ENCODE assay signal across 1 cellular context in the genomic region with DNA sequence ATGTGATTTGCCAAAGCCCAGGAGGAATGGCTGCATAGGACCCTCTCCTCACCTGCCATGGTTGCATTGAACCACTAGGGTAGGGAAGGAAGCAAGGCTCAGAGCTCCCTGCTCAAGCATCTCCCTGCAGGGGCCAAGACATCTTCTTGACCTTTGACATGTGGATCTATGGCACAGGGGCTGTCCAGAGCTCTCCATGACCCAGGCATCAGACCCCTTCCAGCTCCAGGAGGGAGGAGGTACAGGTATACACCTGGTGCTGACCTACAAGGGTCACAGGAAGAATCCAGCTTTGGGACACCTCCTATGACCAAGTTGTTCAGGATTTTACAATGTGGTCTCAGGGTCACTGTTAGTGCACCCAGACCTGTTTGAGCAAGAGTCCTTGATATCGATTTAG.
TF ChIP-seq lines count a peak whose summit lies in the region.

No MANE protein-coding gene starts in this region.

TF ChIP-seq in SK-N-SH, 30 proteins besides CTCF, POLR2A, EP300 and RAD21 (continued from another document):
- TF ChIP-seq, protein P1, sequence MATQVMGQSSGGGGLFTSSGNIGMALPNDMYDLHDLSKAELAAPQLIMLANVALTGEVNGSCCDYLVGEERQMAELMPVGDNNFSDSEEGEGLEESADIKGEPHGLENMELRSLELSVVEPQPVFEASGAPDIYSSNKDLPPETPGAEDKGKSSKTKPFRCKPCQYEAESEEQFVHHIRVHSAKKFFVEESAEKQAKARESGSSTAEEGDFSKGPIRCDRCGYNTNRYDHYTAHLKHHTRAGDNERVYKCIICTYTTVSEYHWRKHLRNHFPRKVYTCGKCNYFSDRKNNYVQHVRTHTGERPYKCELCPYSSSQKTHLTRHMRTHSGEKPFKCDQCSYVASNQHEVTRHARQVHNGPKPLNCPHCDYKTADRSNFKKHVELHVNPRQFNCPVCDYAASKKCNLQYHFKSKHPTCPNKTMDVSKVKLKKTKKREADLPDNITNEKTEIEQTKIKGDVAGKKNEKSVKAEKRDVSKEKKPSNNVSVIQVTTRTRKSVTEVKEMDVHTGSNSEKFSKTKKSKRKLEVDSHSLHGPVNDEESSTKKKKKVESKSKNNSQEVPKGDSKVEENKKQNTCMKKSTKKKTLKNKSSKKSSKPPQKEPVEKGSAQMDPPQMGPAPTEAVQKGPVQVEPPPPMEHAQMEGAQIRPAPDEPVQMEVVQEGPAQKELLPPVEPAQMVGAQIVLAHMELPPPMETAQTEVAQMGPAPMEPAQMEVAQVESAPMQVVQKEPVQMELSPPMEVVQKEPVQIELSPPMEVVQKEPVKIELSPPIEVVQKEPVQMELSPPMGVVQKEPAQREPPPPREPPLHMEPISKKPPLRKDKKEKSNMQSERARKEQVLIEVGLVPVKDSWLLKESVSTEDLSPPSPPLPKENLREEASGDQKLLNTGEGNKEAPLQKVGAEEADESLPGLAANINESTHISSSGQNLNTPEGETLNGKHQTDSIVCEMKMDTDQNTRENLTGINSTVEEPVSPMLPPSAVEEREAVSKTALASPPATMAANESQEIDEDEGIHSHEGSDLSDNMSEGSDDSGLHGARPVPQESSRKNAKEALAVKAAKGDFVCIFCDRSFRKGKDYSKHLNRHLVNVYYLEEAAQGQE (IDR thresholded peaks at IDR 0.05; ENCODE audit: low read depth, low read length) = no peak
